In genomic region chr19:29871143-29871542, GRCh38 we compare ENCODE assay signal across 22 cellular contexts. TPM values are rescaled to one million over a fixed set of nuclear protein-coding genes. Genes with fewer than 3 reads are reported as not detected.
A peak's percentile ranks its signal among the peaks of the same experiment; 100 is the strongest.
DNase-seq lines count a peak whose midpoint lies in the region; ATAC-seq and TF ChIP-seq lines count a peak whose summit lies in the region.
"Had no signal": no experiment of that assay in that cellular context is flagged by ENCODE, and none has a peak within 500 bp of the region (broad histone marks: within the 10 kb centered on the region; RNA-seq: fewer than 3 reads in every experiment).

No MANE protein-coding gene starts in this region.

- no peak for TF ChIP-seq POLR2A in vagina (IDR thresholded peaks at IDR 0.05)

- H3K27ac ChIP-seq in Karpas-422 (ENCODE audit: low read length), result no peak overlapping the region
- H3K27ac ChIP-seq in vagina, result no peak overlapping the region
- H3K27ac ChIP-seq: BLaER1 treated with 17β-estradiol and CSF1 and Interleukin-3, amounts not matched to agents 10 nM and 100 nM; esophagus muscularis mucosa; foreskin keratinocyte; heart left ventricle; transverse colon had no signal

- H3K79me2 ChIP-seq in Karpas-422 (ENCODE audit: low read length), result no peaks in the 10 kb centered on the region

- no peak overlapping the region for H2AFZ ChIP-seq in Karpas-422 (ENCODE audit: low read length)

- H3K27me3 ChIP-seq in Karpas-422 (ENCODE audit: low read length) (no peaks in the 10 kb centered on the region), BE2C (peaks cover 2% of the 10 kb centered on the region; the same call in 1 of the 2 replicates), vagina (no peaks in the 10 kb centered on the region)

- intact Hi-C loops in posterior vena cava (cut with DNase I) (loop anchor here (5.0 to 10.0 kb wide), 3 partner anchors 99 to 784 kb away; no protein-coding TSS in a partner anchor), vagina (cut with DNase I) (loop anchor here (5.0 to 10.0 kb wide), 2 partner anchors 96 to 144 kb away; no protein-coding TSS in a partner anchor)

- H3K4me1 ChIP-seq in Karpas-422 (ENCODE audit: low read length), result peaks cover 11% of the 10 kb centered on the region
- H3K4me1 ChIP-seq in BE2C, result no peaks in the 10 kb centered on the region; the same call in 1 of the 2 replicates
- H3K4me1 ChIP-seq in vagina, result peaks cover 13% of the 10 kb centered on the region
- H3K4me1 ChIP-seq: foreskin keratinocyte had no signal

- no peaks in the 10 kb centered on the region for H4K20me1 ChIP-seq in Karpas-422 (ENCODE audit: insufficient read depth, low read depth, low read length)
- H4K20me1 ChIP-seq: BLaER1 treated with 17β-estradiol and CSF1 and Interleukin-3, amounts not matched to agents 10 nM and 100 nM had no signal

- no peaks in the 10 kb centered on the region for H3K9me2 ChIP-seq in Karpas-422 (replicated peaks; ENCODE audit: insufficient read depth, low read length)
- H3K9me2 ChIP-seq: SK-N-SH had no signal

- H3K9me3 ChIP-seq in Karpas-422 (ENCODE audit: low read length) (peaks cover 6% of the 10 kb centered on the region; the same call in 1 of the 2 replicates), BE2C (no peaks in the 10 kb centered on the region; the same call in 1 of the 2 replicates), vagina (no peaks in the 10 kb centered on the region)
- H3K9me3 ChIP-seq: HAP-1 had no signal

- in situ Hi-C loops in SK-MEL-5 (cut with HindIII; ENCODE audit: low pct_unique_long_range_greater_than_20kb, low sequenced_read_pairs), result no loop called here

- TF ChIP-seq CTCF in BE2C (IDR thresholded peaks at IDR 0.05; ENCODE audit: low read depth, low read length), result no peak
- no peak for TF ChIP-seq CTCF in vagina (IDR thresholded peaks at IDR 0.05)

- no peak overlapping the region for H3K9ac ChIP-seq in Karpas-422 (ENCODE audit: low read length)
- H3K9ac ChIP-seq: BLaER1 treated with 17β-estradiol and CSF1 and Interleukin-3, amounts not matched to agents 10 nM and 100 nM; SK-N-SH had no signal

- H3K4me3 ChIP-seq in Karpas-422 (ENCODE audit: low read length), result no peak overlapping the region
- H3K4me3 ChIP-seq in BE2C (ENCODE audit: low read depth, low read length), result no peak overlapping the region
- H3K4me3 ChIP-seq in vagina, result no peak overlapping the region
- H3K4me3 ChIP-seq: BLaER1 treated with 17β-estradiol and CSF1 and Interleukin-3, amounts not matched to agents 10 nM and 100 nM; esophagus muscularis mucosa; HAP-1; heart left ventricle; transverse colon had no signal

- no peak overlapping the region for H3K4me2 ChIP-seq in Karpas-422 (ENCODE audit: low read depth, low read length, poor library complexity, severe bottlenecking)
- H3K4me2 ChIP-seq: BLaER1 treated with 17β-estradiol and CSF1 and Interleukin-3, amounts not matched to agents 10 nM and 100 nM; SK-N-SH had no signal

- H3K36me3 ChIP-seq in Karpas-422 (ENCODE audit: insufficient read depth, low read length) (no peaks in the 10 kb centered on the region), BE2C (no peaks in the 10 kb centered on the region), vagina (no peaks in the 10 kb centered on the region)
- H3K36me3 ChIP-seq: BLaER1 treated with 17β-estradiol and CSF1 and Interleukin-3, amounts not matched to agents 10 nM and 100 nM; esophagus muscularis mucosa; HAP-1; heart left ventricle; transverse colon had no signal

- DNase-seq in Karpas-422 (peak; percentile 12), SK-MEL-5 (ENCODE audit: low read depth, low spot score) (peak; percentile 58), foreskin melanocyte (peak; percentile 20), posterior vena cava (ENCODE audit: low spot score) (peak; percentile 16), BE2C (no peak), vagina (ENCODE audit: extremely low spot score in 2 of 2) (no peak)
- DNase-seq: activated CD4-positive, alpha-beta T cell treated with anti-CD3 and anti-CD28 coated beads, Interleukin-2, amount 10 ng/mL, durations not matched to agents 24 days and 14 days; activated gamma-delta T cell treated with Interleukin-2 at 50 U/mL for 16 hours; activated T-cell treated with anti-CD3 and anti-CD28 coated beads, Interleukin-2, amount 50 U/mL, for 1 hour; dermis blood vessel endothelial cell; foreskin keratinocyte; heart left ventricle; IMR-90; NCI-H1048; SK-N-SH; stimulated activated CD4-positive, alpha-beta T cell treated with anti-CD3 and anti-CD28 coated beads, Interleukin-15, amount 100 ng/mL, for 24 hours; transverse colon had no signal

- ATAC-seq in HG03354 (IDR thresholded peaks at IDR 0.05; ENCODE audit: poor library complexity, severe bottlenecking, unreplicated experiment), result no peak
- ATAC-seq: foreskin keratinocyte; heart left ventricle; stimulated activated effector memory CD8-positive, alpha-beta T cell treated with anti-CD3 and anti-CD28 coated beads, Interleukin-12 subunit alpha, Interleukin-12 subunit beta, amount 100 ng/mL, for 72 hours had no signal

RNA-seq across cellular contexts. Expression of gene CCNE1, which starts 59.4 kb away (rescaled TPM):
- 12.0 and 20.1 TPM in 2 replicates for total RNA-seq in Karpas-422 (2014; rRNA removed; shearing (Covaris generic); ENCODE audit: low replicate concordance)
- total RNA-seq in SK-MEL-5 (2014; rRNA removed; shearing (Covaris generic)), result 13.8 and 18.3 TPM in 2 replicates
- polyA plus RNA-seq in SK-MEL-5 (2015; cell fraction: cytosol; rRNA removed), result 15.1 and 20.6 TPM in 2 replicates
- 44.0 and 45.6 TPM in 2 replicates for polyA plus RNA-seq in SK-MEL-5 (2015; cell fraction: nucleus; rRNA removed)
- total RNA-seq in posterior vena cava (1 to 10 TPM in 1 of 2 donors, under 1 TPM in 1; 0.71 to 1.0 TPM), vagina (3.2 TPM)
- 1.5 TPM for polyA plus RNA-seq in BE2C (2012; ENCODE audit: insufficient read depth, insufficient read length, low read depth)

Comparison
In these comparisons a context has a peak if more than half of its experiments do, and no peak if none do; other contexts are left out.
1. DNase-seq: peak in Karpas-422 (single experiment), SK-MEL-5 (single experiment), foreskin melanocyte (single experiment) and posterior vena cava (single experiment); none in BE2C (single experiment) and vagina (0 of 2).